In the genomic region with DNA sequence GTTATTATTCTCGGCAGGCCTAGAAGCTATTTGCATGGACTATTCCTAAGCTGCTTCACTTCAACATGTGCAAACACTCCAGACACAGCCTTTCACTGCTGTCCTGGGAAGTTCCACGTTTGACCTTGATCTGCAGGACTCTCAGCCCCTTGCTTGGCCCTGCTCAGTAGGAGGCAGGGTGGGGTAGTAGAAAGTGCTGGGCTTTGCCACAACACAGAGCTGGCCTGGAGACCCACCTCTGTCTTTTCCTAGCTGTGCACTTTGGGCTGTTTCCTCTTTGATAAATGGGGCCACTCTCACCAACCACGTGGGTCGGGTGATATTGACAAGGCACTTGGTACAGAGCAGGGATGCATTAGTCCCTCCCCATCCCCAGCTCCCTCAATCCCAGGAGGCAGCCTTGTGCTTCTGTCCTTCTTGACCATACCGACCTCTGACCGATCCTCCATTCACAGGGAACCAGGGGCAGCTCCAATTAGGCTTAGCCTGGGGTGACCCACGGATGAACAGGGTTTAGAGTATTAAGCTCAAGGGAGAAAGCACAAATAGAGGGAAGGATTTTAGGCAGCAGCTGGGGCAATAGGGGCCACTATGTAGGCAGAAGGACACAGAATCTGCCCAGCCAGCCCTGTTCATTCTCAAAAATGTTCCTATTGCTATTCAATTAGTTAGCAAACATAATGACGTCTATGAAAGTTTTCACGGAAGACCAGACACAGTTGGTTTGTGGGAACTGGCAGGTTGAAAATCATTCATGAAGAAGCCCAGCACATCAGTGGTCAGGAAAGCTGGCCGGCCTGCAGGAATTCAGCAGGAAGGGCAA, we compare ENCODE assay signal across 1 cellular context.
TF ChIP-seq lines count a peak whose summit lies in the region.

No MANE protein-coding gene starts in this region.

TF ChIP-seq in HepG2, 621 proteins besides CTCF, POLR2A, EP300 and RAD21 (continued from another document and continues in another):
- TF ChIP-seq ZNF816 (CRISPR knock-in tag; IDR thresholded peaks at IDR 0.05; ENCODE audit: borderline replicate concordance) (no peak), SP1 (IDR thresholded peaks at IDR 0.05) (no peak), SP1 (CRISPR knock-in tag; IDR thresholded peaks at IDR 0.05) (no peak), MIER3 (CRISPR knock-in tag; IDR thresholded peaks at IDR 0.05; ENCODE audit: borderline replicate concordance) (peak; percentile 26; the same call in 1 of the 2 replicates), ZNF788 (CRISPR knock-in tag; IDR thresholded peaks at IDR 0.05; ENCODE audit: borderline replicate concordance) (no peak; the same call in 1 of the 2 replicates), PCBP2 (optimal IDR thresholded peaks at IDR 0.05; ENCODE audit: low read depth, low read length, poor library complexity, severe bottlenecking) (no peak), DMTF1 (CRISPR knock-in tag; IDR thresholded peaks at IDR 0.05) (no peak), HIC2 (CRISPR knock-in tag; IDR thresholded peaks at IDR 0.05; ENCODE audit: low read depth) (peak; percentile 18; the same call in 1 of the 2 replicates), KLF9 (CRISPR knock-in tag; IDR thresholded peaks at IDR 0.05; ENCODE audit: low read depth) (no peak), AHDC1 (CRISPR knock-in tag; IDR thresholded peaks at IDR 0.05; ENCODE audit: borderline replicate concordance) (no peak), MED8 (CRISPR knock-in tag; IDR thresholded peaks at IDR 0.05; ENCODE audit: insufficient replicate concordance) (no peak), ZNF207 (IDR thresholded peaks at IDR 0.05; ENCODE audit: borderline replicate concordance) (no peak), ZNF614 (CRISPR knock-in tag; IDR thresholded peaks at IDR 0.05; ENCODE audit: borderline replicate concordance) (peak; percentile 74; the same call in 1 of the 2 replicates), ZNF30 (CRISPR knock-in tag; IDR thresholded peaks at IDR 0.05) (no peak), IRF1 (CRISPR knock-in tag; IDR thresholded peaks at IDR 0.05; ENCODE audit: low read depth) (no peak), PHF5A (CRISPR knock-in tag; IDR thresholded peaks at IDR 0.05; ENCODE audit: low read depth, unreplicated experiment) (peak; percentile 38), ZBTB42 (CRISPR knock-in tag; IDR thresholded peaks at IDR 0.05) (no peak), SMARCE1 (IDR thresholded peaks at IDR 0.05; ENCODE audit: borderline replicate concordance) (no peak), ZNF251 (CRISPR knock-in tag; IDR thresholded peaks at IDR 0.05) (no peak), ZNF639 (CRISPR knock-in tag; conservative IDR thresholded peaks at IDR 0.05) (no peak), U2AF2 (IDR thresholded peaks at IDR 0.05; ENCODE audit: low read depth, low read length) (no peak), ZNF678 (CRISPR knock-in tag; IDR thresholded peaks at IDR 0.05) (no peak), NR2C2 (CRISPR knock-in tag; IDR thresholded peaks at IDR 0.05; ENCODE audit: borderline replicate concordance) (peak; percentile 21; the same call in 1 of the 2 replicates), NR3C1 (CRISPR knock-in tag; IDR thresholded peaks at IDR 0.05) (no peak), KAT7 (CRISPR knock-in tag; IDR thresholded peaks at IDR 0.05; ENCODE audit: borderline replicate concordance) (0 out of 2 replicates have a peak, but pooled peaks have one; percentile 9), POLR2G (IDR thresholded peaks at IDR 0.05; ENCODE audit: low read depth, low read length) (peak; percentile 36; the same call in 1 of the 2 replicates), ZNF839 (CRISPR knock-in tag; IDR thresholded peaks at IDR 0.05; ENCODE audit: borderline replicate concordance) (no peak)
- TF ChIP-seq, protein P1, sequence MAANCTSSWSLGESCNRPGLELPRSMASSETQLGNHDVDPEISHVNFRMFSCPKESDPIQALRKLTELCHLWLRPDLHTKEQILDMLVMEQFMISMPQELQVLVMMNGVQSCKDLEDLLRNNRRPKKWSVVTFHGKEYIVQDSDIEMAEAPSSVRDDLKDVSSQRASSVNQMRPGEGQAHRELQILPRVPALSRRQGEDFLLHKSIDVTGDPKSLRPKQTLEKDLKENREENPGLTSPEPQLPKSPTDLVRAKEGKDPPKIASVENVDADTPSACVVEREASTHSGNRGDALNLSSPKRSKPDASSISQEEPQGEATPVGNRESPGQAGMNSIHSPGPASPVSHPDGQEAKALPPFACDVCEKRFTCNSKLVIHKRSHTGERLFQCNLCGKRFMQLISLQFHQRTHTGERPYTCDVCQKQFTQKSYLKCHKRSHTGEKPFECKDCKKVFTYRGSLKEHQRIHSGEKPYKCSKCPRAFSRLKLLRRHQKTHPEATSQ (CRISPR knock-in tag; IDR thresholded peaks at IDR 0.05; ENCODE audit: borderline replicate concordance), result no peak
- TF ChIP-seq, protein P2, sequence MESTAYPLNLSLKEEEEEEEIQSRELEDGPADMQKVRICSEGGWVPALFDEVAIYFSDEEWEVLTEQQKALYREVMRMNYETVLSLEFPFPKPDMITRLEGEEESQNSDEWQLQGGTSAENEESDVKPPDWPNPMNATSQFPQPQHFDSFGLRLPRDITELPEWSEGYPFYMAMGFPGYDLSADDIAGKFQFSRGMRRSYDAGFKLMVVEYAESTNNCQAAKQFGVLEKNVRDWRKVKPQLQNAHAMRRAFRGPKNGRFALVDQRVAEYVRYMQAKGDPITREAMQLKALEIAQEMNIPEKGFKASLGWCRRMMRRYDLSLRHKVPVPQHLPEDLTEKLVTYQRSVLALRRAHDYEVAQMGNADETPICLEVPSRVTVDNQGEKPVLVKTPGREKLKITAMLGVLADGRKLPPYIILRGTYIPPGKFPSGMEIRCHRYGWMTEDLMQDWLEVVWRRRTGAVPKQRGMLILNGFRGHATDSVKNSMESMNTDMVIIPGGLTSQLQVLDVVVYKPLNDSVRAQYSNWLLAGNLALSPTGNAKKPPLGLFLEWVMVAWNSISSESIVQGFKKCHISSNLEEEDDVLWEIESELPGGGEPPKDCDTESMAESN (CRISPR knock-in tag; conservative IDR thresholded peaks at IDR 0.05), result no peak
- TF ChIP-seq, protein P3, sequence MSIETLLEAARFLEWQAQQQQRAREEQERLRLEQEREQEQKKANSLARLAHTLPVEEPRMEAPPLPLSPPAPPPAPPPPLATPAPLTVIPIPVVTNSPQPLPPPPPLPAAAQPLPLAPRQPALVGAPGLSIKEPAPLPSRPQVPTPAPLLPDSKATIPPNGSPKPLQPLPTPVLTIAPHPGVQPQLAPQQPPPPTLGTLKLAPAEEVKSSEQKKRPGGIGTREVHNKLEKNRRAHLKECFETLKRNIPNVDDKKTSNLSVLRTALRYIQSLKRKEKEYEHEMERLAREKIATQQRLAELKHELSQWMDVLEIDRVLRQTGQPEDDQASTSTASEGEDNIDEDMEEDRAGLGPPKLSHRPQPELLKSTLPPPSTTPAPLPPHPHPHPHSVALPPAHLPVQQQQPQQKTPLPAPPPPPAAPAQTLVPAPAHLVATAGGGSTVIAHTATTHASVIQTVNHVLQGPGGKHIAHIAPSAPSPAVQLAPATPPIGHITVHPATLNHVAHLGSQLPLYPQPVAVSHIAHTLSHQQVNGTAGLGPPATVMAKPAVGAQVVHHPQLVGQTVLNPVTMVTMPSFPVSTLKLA (IDR thresholded peaks at IDR 0.05), result peak; percentile 62
- TF ChIP-seq, protein P4, sequence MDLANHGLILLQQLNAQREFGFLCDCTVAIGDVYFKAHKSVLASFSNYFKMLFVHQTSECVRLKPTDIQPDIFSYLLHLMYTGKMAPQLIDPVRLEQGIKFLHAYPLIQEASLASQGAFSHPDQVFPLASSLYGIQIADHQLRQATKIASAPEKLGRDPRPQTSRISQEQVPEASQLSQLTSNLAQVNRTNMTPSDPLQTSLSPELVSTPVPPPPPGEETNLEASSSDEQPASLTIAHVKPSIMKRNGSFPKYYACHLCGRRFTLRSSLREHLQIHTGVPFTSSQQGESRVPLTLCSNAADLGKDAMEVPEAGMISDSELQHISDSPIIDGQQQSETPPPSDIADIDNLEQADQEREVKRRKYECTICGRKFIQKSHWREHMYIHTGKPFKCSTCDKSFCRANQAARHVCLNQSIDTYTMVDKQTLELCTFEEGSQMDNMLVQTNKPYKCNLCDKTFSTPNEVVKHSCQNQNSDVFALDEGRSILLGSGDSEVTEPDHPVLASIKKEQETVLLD (CRISPR knock-in tag; IDR thresholded peaks at IDR 0.05; ENCODE audit: low read depth), result no peak
- TF ChIP-seq, protein P5, sequence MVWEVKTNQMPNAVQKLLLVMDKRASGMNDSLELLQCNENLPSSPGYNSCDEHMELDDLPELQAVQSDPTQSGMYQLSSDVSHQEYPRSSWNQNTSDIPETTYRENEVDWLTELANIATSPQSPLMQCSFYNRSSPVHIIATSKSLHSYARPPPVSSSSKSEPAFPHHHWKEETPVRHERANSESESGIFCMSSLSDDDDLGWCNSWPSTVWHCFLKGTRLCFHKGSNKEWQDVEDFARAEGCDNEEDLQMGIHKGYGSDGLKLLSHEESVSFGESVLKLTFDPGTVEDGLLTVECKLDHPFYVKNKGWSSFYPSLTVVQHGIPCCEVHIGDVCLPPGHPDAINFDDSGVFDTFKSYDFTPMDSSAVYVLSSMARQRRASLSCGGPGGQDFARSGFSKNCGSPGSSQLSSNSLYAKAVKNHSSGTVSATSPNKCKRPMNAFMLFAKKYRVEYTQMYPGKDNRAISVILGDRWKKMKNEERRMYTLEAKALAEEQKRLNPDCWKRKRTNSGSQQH (CRISPR knock-in tag; IDR thresholded peaks at IDR 0.05; ENCODE audit: low read depth), result no peak
